35 cellular contexts compared by ENCODE assay signal in genomic region chr7:42980514-42980913, GRCh38.
"Had no signal": no experiment of that assay in that cellular context is flagged by ENCODE, and none has a peak within 500 bp of the region (broad histone marks: within the 10 kb centered on the region; RNA-seq: fewer than 3 reads in every experiment).

No MANE protein-coding gene starts in this region.

- DNase-seq: Karpas-422, Kasumi-1, MG63, MM.1S, MV-4-11, NCI-H1048, NCI-H1092, NCI-H1092 treated with DMSO at 0.1 percent for 48 hours, NCI-H1105, NCI-H1105 treated with DMSO at 0.1 percent for 48 hours, NCI-H1417, NCI-H1417 treated with DMSO at 0.1 percent for 48 hours, NCI-H1436, NCI-H1436 treated with DMSO at 0.1 percent for 48 hours, NCI-H146, NCI-H1694, NCI-H1694 treated with DMSO at 0.1 percent for 48 hours, NCI-H187, NCI-H187 treated with DMSO at 0.1 percent for 48 hours, NCI-H1930, NCI-H2029, NCI-H2029 treated with DMSO at 0.1 percent for 48 hours, NCI-H2081, NCI-H2081 treated with DMSO at 0.1 percent for 48 hours, NCI-H2107, NCI-H2171, NCI-H2171 treated with DMSO at 0.1 percent for 48 hours, NCI-H2227 treated with DMSO at 0.1 percent for 48 hours, NCI-H226, NCI-H345, NCI-H446, NCI-H446 treated with DMSO at 0.1 percent for 48 hours, NCI-H510A, NCI-H510A treated with DMSO at 0.1 percent for 48 hours, NCI-H524 had no signal

- H3K27me3 ChIP-seq: MG63 had no signal

- H3K36me3 ChIP-seq: MG63 had no signal

- H3K4me3 ChIP-seq: MG63 had no signal
